In the genomic region with DNA sequence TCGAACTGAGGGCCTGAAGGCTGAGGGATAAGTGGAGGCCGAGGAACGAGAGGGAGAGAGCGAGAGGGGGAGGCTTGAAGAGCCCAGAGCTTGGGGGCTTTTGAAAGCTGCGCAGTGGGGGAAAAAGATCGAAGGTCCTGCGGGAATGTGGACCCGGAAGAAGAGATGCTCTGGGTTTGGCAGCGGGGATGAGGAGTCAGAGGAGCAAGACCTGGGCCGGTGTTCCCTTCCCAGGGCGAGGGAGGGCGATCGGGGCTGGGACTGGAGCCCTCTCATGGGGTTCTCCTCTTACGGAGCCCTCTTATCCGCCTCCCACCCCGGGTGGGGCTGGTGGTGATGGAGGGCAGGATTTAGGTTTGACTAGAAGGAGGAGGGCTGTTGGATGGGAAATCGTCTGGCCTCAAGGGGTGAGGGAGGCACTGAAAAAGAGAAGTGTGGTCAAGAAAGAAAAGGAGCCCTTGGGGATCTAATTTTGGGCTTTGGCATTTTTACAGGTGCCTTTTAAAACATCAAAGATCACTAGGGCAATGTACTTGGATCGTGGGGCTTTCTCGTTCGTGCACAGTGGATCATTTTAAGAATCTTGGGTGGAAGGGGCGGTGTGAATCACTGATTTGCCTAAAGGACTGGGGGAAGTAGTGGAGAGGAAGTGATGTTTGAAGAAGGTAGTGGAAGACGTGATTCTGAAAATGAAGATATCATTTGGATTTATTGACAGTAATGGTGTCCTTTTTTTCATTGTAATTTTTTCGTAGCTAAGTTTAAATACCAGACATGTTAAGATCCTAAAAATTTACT, we compare ENCODE assay signal across 1 cellular context.
TF ChIP-seq lines count a peak whose summit lies in the region.

No MANE protein-coding gene starts in this region.

TF ChIP-seq in IMR-90, 13 proteins besides CTCF, POLR2A, EP300 and RAD21:
- TF ChIP-seq SMC3 (IDR thresholded peaks at IDR 0.05; ENCODE audit: low read depth, low read length) (no peak), MXI1 (IDR thresholded peaks at IDR 0.05; ENCODE audit: borderline replicate concordance, low read depth, low read length) (no peak), BHLHE40 (IDR thresholded peaks at IDR 0.05; ENCODE audit: low read depth, low read length) (no peak), RFX5 (IDR thresholded peaks at IDR 0.05; ENCODE audit: low read depth, low read length) (no peak), RCOR1 (IDR thresholded peaks at IDR 0.05; ENCODE audit: insufficient replicate concordance, low read length) (no peak)
